ENCODE assay signal across 1 cellular context in genomic region chr19:17289489-17289888, GRCh38.
TF ChIP-seq lines count a peak whose summit lies in the region.

No MANE protein-coding gene starts in this region.

TF ChIP-seq in K562, 482 proteins besides CTCF, POLR2A, EP300 and RAD21:
- TF ChIP-seq ZNF282 (CRISPR knock-in tag; IDR thresholded peaks at IDR 0.05) (no peak), KHSRP (IDR thresholded peaks at IDR 0.05) (no peak), NFIX (CRISPR knock-in tag; IDR thresholded peaks at IDR 0.05; ENCODE audit: low read depth) (no peak), CHD2 (IDR thresholded peaks at IDR 0.05; ENCODE audit: low read depth, low read length) (peak; percentile 67), HDAC1 (IDR thresholded peaks at IDR 0.05) (no peak), THAP12 (CRISPR knock-in tag; IDR thresholded peaks at IDR 0.05) (no peak), CREM (IDR thresholded peaks at IDR 0.05; ENCODE audit: low read depth) (peak; percentile 43; the same call in 1 of the 2 replicates), HNRNPH1 (optimal IDR thresholded peaks at IDR 0.05; ENCODE audit: low read depth, low read length) (no peak), SP2 (IDR thresholded peaks at IDR 0.05; ENCODE audit: extremely low read depth, low read depth, low read length, poor library complexity, severe bottlenecking) (peak; percentile 80), RBM25 (IDR thresholded peaks at IDR 0.05; ENCODE audit: low read depth, low read length, severe bottlenecking) (peak; percentile 80), NFYB (IDR thresholded peaks at IDR 0.05; ENCODE audit: extremely low read depth, insufficient read length) (peak; percentile 95), ZNF512 (tag; IDR thresholded peaks at IDR 0.05) (no peak), RB1 (IDR thresholded peaks at IDR 0.05; ENCODE audit: low read depth) (0 out of 2 replicates have a peak, but pooled peaks have one; percentile 21), TFAM (CRISPR knock-in tag; conservative IDR thresholded peaks at IDR 0.05) (no peak), ZNF76 (CRISPR knock-in tag; IDR thresholded peaks at IDR 0.05; ENCODE audit: borderline replicate concordance) (no peak), ZBTB7A (IDR thresholded peaks at IDR 0.05; ENCODE audit: borderline replicate concordance, control insufficient read depth, low read depth, low read length) (peak; percentile 58; the same call in 1 of the 2 replicates), ZKSCAN3 (CRISPR knock-in tag; IDR thresholded peaks at IDR 0.05) (no peak), ZFX (CRISPR knock-in tag; IDR thresholded peaks at IDR 0.05) (no peak), RFX7 (CRISPR knock-in tag; IDR thresholded peaks at IDR 0.05) (no peak), THRB (CRISPR knock-in tag; conservative IDR thresholded peaks at IDR 0.05) (no peak), MAX (CRISPR knock-in tag; IDR thresholded peaks at IDR 0.05) (no peak), FOS (IDR thresholded peaks at IDR 0.05; ENCODE audit: extremely low read depth, insufficient read length) (peak; percentile 83), ZNF121 (CRISPR knock-in tag; conservative IDR thresholded peaks at IDR 0.05) (no peak), KDM5B (IDR thresholded peaks at IDR 0.05; ENCODE audit: insufficient replicate concordance, low read depth, low read length) (no peak), ZNF354B (CRISPR knock-in tag; IDR thresholded peaks at IDR 0.05) (no peak), ZNF124 (CRISPR knock-in tag; IDR thresholded peaks at IDR 0.05) (no peak), CXXC5 (CRISPR knock-in tag; IDR thresholded peaks at IDR 0.05) (peak; percentile 76), POLR2G (IDR thresholded peaks at IDR 0.05; ENCODE audit: low read depth, low read length) (peak; percentile 42; the same call in 1 of the 2 replicates), TSC22D4 (tag; IDR thresholded peaks at IDR 0.05) (no peak), MTA3 (IDR thresholded peaks at IDR 0.05; ENCODE audit: borderline replicate concordance) (0 out of 2 replicates have a peak, but pooled peaks have one; percentile 31), ATF6 (CRISPR knock-in tag; IDR thresholded peaks at IDR 0.05) (no peak), PKNOX1 (IDR thresholded peaks at IDR 0.05) (peak; percentile 98), ETV1 (tag; conservative IDR thresholded peaks at IDR 0.05; ENCODE audit: low read depth) (no peak), HMGXB4 (CRISPR knock-in tag; IDR thresholded peaks at IDR 0.05) (no peak), CAMTA2 (CRISPR knock-in tag; conservative IDR thresholded peaks at IDR 0.05) (no peak), ZNF699 (CRISPR knock-in tag; IDR thresholded peaks at IDR 0.05; ENCODE audit: insufficient replicate concordance) (no peak), RBFOX2 (IDR thresholded peaks at IDR 0.05; ENCODE audit: low read depth, low read length) (peak; percentile 42), ASH1L (IDR thresholded peaks at IDR 0.05; ENCODE audit: borderline replicate concordance, low read depth, partially characterized antibody) (peak; percentile 37), MBD2 (IDR thresholded peaks at IDR 0.05; ENCODE audit: borderline replicate concordance, low read depth) (peak; percentile 80; the same call in 1 of the 2 replicates), PBX2 (CRISPR knock-in tag; IDR thresholded peaks at IDR 0.05; ENCODE audit: low read depth) (peak; percentile 85), PBX2 (tag; conservative IDR thresholded peaks at IDR 0.05; ENCODE audit: low read depth) (peak; percentile 93), NEUROD1 (IDR thresholded peaks at IDR 0.05; ENCODE audit: borderline replicate concordance, low read depth, low read length, partially characterized antibody) (peak; percentile 47), SNIP1 (IDR thresholded peaks at IDR 0.05; ENCODE audit: low read depth) (no peak)
